ENCODE assay signal across 17 cellular contexts in genomic region chr3:132554437-132554836, GRCh38. TPM values are rescaled to one million over a fixed set of nuclear protein-coding genes. Genes with fewer than 3 reads are reported as not detected.
A peak's percentile ranks its signal among the peaks of the same experiment; 100 is the strongest.
DNase-seq lines count a peak whose midpoint lies in the region; ATAC-seq and TF ChIP-seq lines count a peak whose summit lies in the region.
"Had no signal": no experiment of that assay in that cellular context is flagged by ENCODE, and none has a peak within 500 bp of the region (broad histone marks: within the 10 kb centered on the region; RNA-seq: fewer than 3 reads in every experiment).

No MANE protein-coding gene starts in this region.

- CTCF ChIA-PET in WTC11 (lab: Charles Lee): no interaction called here
- CTCF ChIA-PET in activated naive CD4-positive, alpha-beta T cell treated with anti-CD3 and anti-CD28 coated beads for 36 hours (lab: Charles Lee): interaction anchor here (0.7 kb wide), 1 partner anchor 12 kb away, joined by 3 read pairs; no protein-coding TSS in a partner anchor

- no peak overlapping the region for H3K4me3 ChIP-seq in right lobe of liver
- H3K4me3 ChIP-seq: dorsolateral prefrontal cortex, prostate gland had no signal

- TF ChIP-seq CTCF in WTC11 (IDR thresholded peaks at IDR 0.05) (no peak), right lobe of liver (IDR thresholded peaks at IDR 0.05) (no peak)

- TF ChIP-seq POLR2A in right lobe of liver (IDR thresholded peaks at IDR 0.05): no peak

- intact Hi-C loops in right lobe of liver (cut with DNase I): no loop called here
- intact Hi-C loops in activated naive CD4-positive, alpha-beta T cell treated with anti-CD3 and anti-CD28 coated beads for 36 hours (cut with micrococcal nuclease): no loop called here

- ATAC-seq in WTC11: peak; percentile 25
- ATAC-seq in right lobe of liver: peak; percentile 76 to 83 (median 82)
- no peak for ATAC-seq in GM18519 (IDR thresholded peaks at IDR 0.05; ENCODE audit: low FRiP score, unreplicated experiment)
- no peak for ATAC-seq in GM21360 (IDR thresholded peaks at IDR 0.05; ENCODE audit: unreplicated experiment)
- ATAC-seq: activated naive CD8-positive, alpha-beta T cell treated with anti-CD3 and anti-CD28 coated beads, Interleukin-2, amount 50 U/mL, for 24 hours; foreskin keratinocyte; SK-N-SH treated with all-trans-retinoic acid at 6 μM for 48 hours; stimulated activated effector memory CD8-positive, alpha-beta T cell treated with anti-CD3 and anti-CD28 coated beads, Interleukin-12 subunit alpha, Interleukin-12 subunit beta, amount 100 ng/mL, for 72 hours had no signal

- H3K27me3 ChIP-seq in right lobe of liver: no peaks in the 10 kb centered on the region
- H3K27me3 ChIP-seq: dorsolateral prefrontal cortex, foreskin keratinocyte had no signal

- 42% methylated on average over 7 of the region's 8 CpGs for WGBS in right lobe of liver (ENCODE audit: insufficient coverage, low coverage, low lambda C conversion rate, missing lambda C conversion rate)

- peak overlapping the region; percentile 3; the same call in 1 of the 2 replicates for H3K27ac Mint-ChIP-seq in WTC11
- H3K27ac Mint-ChIP-seq in activated naive CD4-positive, alpha-beta T cell treated with anti-CD3 and anti-CD28 coated beads for 36 hours: no peak overlapping the region
- H3K27ac Mint-ChIP-seq: activated naive CD8-positive, alpha-beta T cell treated with anti-CD3 and anti-CD28 coated beads, Interleukin-2, amount 50 U/mL, for 24 hours; stimulated activated effector memory CD8-positive, alpha-beta T cell treated with anti-CD3 and anti-CD28 coated beads, Interleukin-12 subunit alpha, Interleukin-12 subunit beta, amount 100 ng/mL, for 72 hours had no signal

- H3K36me3 Mint-ChIP-seq in WTC11: peaks cover 4% of the 10 kb centered on the region; the same call in 1 of the 2 replicates
- H3K36me3 Mint-ChIP-seq in activated naive CD4-positive, alpha-beta T cell treated with anti-CD3 and anti-CD28 coated beads for 36 hours (ENCODE audit: low read depth): peaks cover 5% of the 10 kb centered on the region
- H3K36me3 Mint-ChIP-seq: stimulated activated effector memory CD8-positive, alpha-beta T cell treated with anti-CD3 and anti-CD28 coated beads, Interleukin-12 subunit alpha, Interleukin-12 subunit beta, amount 100 ng/mL, for 72 hours had no signal

- H3K27ac ChIP-seq in right lobe of liver: no peak overlapping the region
- H3K27ac ChIP-seq: dorsolateral prefrontal cortex, foreskin keratinocyte, prostate gland had no signal

- peaks cover 0 to 18% (median 8%) of the 10 kb centered on the region in 4 donors for H3K36me3 ChIP-seq in right lobe of liver
- H3K36me3 ChIP-seq: prostate gland had no signal

- no peaks in the 10 kb centered on the region for H3K9me3 Mint-ChIP-seq in WTC11
- H3K9me3 Mint-ChIP-seq in activated naive CD4-positive, alpha-beta T cell treated with anti-CD3 and anti-CD28 coated beads for 36 hours: no peaks in the 10 kb centered on the region
- H3K9me3 Mint-ChIP-seq: stimulated activated effector memory CD8-positive, alpha-beta T cell treated with anti-CD3 and anti-CD28 coated beads, Interleukin-12 subunit alpha, Interleukin-12 subunit beta, amount 100 ng/mL, for 72 hours had no signal

- no peaks in the 10 kb centered on the region for H3K27me3 Mint-ChIP-seq in WTC11 (ENCODE audit: low read depth)
- no peaks in the 10 kb centered on the region for H3K27me3 Mint-ChIP-seq in activated naive CD4-positive, alpha-beta T cell treated with anti-CD3 and anti-CD28 coated beads for 36 hours (ENCODE audit: low read depth)
- H3K27me3 Mint-ChIP-seq: activated naive CD8-positive, alpha-beta T cell treated with anti-CD3 and anti-CD28 coated beads, Interleukin-2, amount 50 U/mL, for 24 hours had no signal

- H3K9me3 ChIP-seq in right lobe of liver: no peaks in the 10 kb centered on the region
- H3K9me3 ChIP-seq: prostate gland had no signal

- peaks cover 23% of the 10 kb centered on the region for H3K4me1 Mint-ChIP-seq in WTC11
- peaks cover 16% of the 10 kb centered on the region for H3K4me1 Mint-ChIP-seq in activated naive CD4-positive, alpha-beta T cell treated with anti-CD3 and anti-CD28 coated beads for 36 hours (ENCODE audit: low read depth)

- POLR2A ChIA-PET in WTC11 (lab: Charles Lee): no interaction called here

- no peaks in the 10 kb centered on the region for H3K4me1 ChIP-seq in right lobe of liver
- H3K4me1 ChIP-seq: prostate gland had no signal

- peak; percentile 62 for DNase-seq in DMS53 treated with DMSO at 0.1 percent for 48 hours (lab: John Stamatoyannopoulos, UW; ENCODE audit: unreplicated experiment)
- DNase-seq in NCI-H2081 (lab: John Stamatoyannopoulos, UW): peak; percentile 70 to 87
- no peak for DNase-seq in WTC11 (ENCODE audit: low spot score)
- peak; percentile 57 to 62 (median 61) for DNase-seq in right lobe of liver
- no peak for DNase-seq in activated naive CD4-positive, alpha-beta T cell treated with anti-CD3 and anti-CD28 coated beads for 36 hours
- DNase-seq in T-helper 9 cell: no peak
- DNase-seq: activated CD8-positive, alpha-beta memory T cell treated with anti-CD3 and anti-CD28 coated beads, Interleukin-2, amount 50 U/mL, for 48 hours; activated naive CD8-positive, alpha-beta T cell treated with anti-CD3 and anti-CD28 coated beads, Interleukin-2, amount 50 U/mL, for 24 hours; foreskin keratinocyte; stimulated activated CD4-positive, alpha-beta T cell treated with anti-CD3 and anti-CD28 coated beads, Interleukin-2, amount 100 ng/mL, for 48 hours had no signal

- H3K4me3 Mint-ChIP-seq in WTC11: no peak overlapping the region
- no peak overlapping the region for H3K4me3 Mint-ChIP-seq in activated naive CD4-positive, alpha-beta T cell treated with anti-CD3 and anti-CD28 coated beads for 36 hours
- H3K4me3 Mint-ChIP-seq: activated naive CD8-positive, alpha-beta T cell treated with anti-CD3 and anti-CD28 coated beads, Interleukin-2, amount 50 U/mL, for 24 hours; stimulated activated effector memory CD8-positive, alpha-beta T cell treated with anti-CD3 and anti-CD28 coated beads, Interleukin-12 subunit alpha, Interleukin-12 subunit beta, amount 100 ng/mL, for 72 hours had no signal

TF ChIP-seq in WTC11, 78 proteins besides CTCF, POLR2A, EP300 and RAD21 (continues in another document):
- TF ChIP-seq ZNF281 (CRISPR knock-in tag; IDR thresholded peaks at IDR 0.05) (no peak), MLX (CRISPR knock-in tag; IDR thresholded peaks at IDR 0.05) (no peak), ZNF396 (CRISPR knock-in tag; IDR thresholded peaks at IDR 0.05; ENCODE audit: borderline replicate concordance) (no peak), FOXP4 (CRISPR knock-in tag; IDR thresholded peaks at IDR 0.05) (no peak), TP53 (CRISPR knock-in tag; IDR thresholded peaks at IDR 0.05) (no peak)

RNA-seq across cellular contexts. Expression of gene ACKR4, which starts 42.6 kb away (rescaled TPM):
- total RNA-seq in WTC11 (2021) (not detected in 3 replicates), right lobe of liver (under 1 TPM in 5 of 6 experiments, not detected in 1; 0.15 to 0.30 (median 0.19) TPM)
- not detected for total RNA-seq in activated naive CD4-positive, alpha-beta T cell treated with anti-CD3 and anti-CD28 coated beads for 36 hours
- total RNA-seq: H4 had no signal

Comparison
In these comparisons a context has a peak if more than half of its experiments do, and no peak if none do; other contexts are left out.
1. DNase-seq: peak in DMS53 treated with DMSO at 0.1 percent for 48 hours (single experiment), NCI-H2081 (2 of 2) and right lobe of liver (3 of 3); none in WTC11 (single experiment), activated naive CD4-positive, alpha-beta T cell treated with anti-CD3 and anti-CD28 coated beads for 36 hours (single experiment) and T-helper 9 cell (single experiment).
2. ATAC-seq: peak in WTC11 (single experiment) and right lobe of liver (4 of 4); none in GM18519 (single experiment) and GM21360 (single experiment).